In the genomic region with DNA sequence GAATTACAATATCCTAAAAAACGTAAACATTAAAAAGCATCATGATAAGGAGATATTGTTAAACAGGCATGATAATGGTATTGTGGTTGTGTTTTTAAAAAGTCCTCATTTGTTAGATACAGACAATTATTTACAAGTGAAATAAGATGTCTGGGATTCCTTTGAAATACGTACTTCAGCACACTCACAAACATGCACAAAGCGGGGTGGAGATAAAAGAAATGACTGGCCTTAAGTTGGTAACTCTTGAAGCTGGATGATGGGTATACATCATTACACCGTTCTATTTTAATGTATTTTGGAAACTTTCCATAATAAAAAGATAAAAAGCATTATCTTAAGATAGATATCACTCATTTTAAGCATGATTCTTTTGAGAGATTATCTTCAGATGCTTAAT, we compare ENCODE assay signal across 9 cellular contexts. TPM values are rescaled to one million over a fixed set of nuclear protein-coding genes. Genes with fewer than 3 reads are reported as not detected.
A peak's percentile ranks its signal among the peaks of the same experiment; 100 is the strongest.
DNase-seq lines count a peak whose midpoint lies in the region; ATAC-seq, FAIRE-seq and TF ChIP-seq lines count a peak whose summit lies in the region.
"Had no signal": no experiment of that assay in that cellular context is flagged by ENCODE, and none has a peak within 500 bp of the region (broad histone marks: within the 10 kb centered on the region; RNA-seq: fewer than 3 reads in every experiment).

No MANE protein-coding gene starts in this region.

- no peaks in the 10 kb centered on the region for H3K9me3 Mint-ChIP-seq in activated naive CD4-positive, alpha-beta T cell treated with anti-CD3 and anti-CD28 coated beads, Interleukin-2, amount 50 U/mL, for 72 hours

- H3K36me3 ChIP-seq in cardiac muscle cell: peaks cover 22% of the 10 kb centered on the region
- peaks cover 7 to 9% of the 10 kb centered on the region in 2 donors for H3K36me3 ChIP-seq in kidney (ENCODE audit: control insufficient read depth in 1 of 2, insufficient read depth in 2 of 2, low read length in 2 of 2)
- no peaks in the 10 kb centered on the region for H3K36me3 ChIP-seq in uterus

- intact Hi-C loops in Right ventricle myocardium inferior (cut with DNase I): no loop called here
- intact Hi-C loops in kidney (cut with DNase I): no loop called here
- intact Hi-C loops in uterus (cut with DNase I; ENCODE audit: low total_unique reads): no loop called here
- intact Hi-C loops in posterior cingulate gyrus (cut with DNase I): no loop called here

- peak overlapping the region; percentile 67 for H3K4me3 ChIP-seq in cardiac muscle cell
- H3K4me3 ChIP-seq in kidney (ENCODE audit: low read length in 2 of 2): peak overlapping the region; percentile 89 to 97
- peak overlapping the region; percentile 55 to 74 for H3K4me3 ChIP-seq in uterus

- DNase-seq in cardiac muscle cell (ENCODE audit: low read depth in 1 of 2, low spot score in 1 of 2) (peak in 1 of 2 donors; percentile 21), Right ventricle myocardium inferior (ENCODE audit: missing footprints) (no peak), kidney (no peak), uterus (no peak), posterior cingulate gyrus (no peak)
- DNase-seq in activated naive CD4-positive, alpha-beta T cell treated with anti-CD3 and anti-CD28 coated beads, Interleukin-2, amount 50 U/mL, for 72 hours (ENCODE audit: low spot score in 2 of 2): no peak
- DNase-seq in effector CD8-positive, alpha-beta T cell (lab: John Stamatoyannopoulos, UW): no peak
- DNase-seq: thyroid gland had no signal

- peaks cover 2 to 10% of the 10 kb centered on the region in 2 donors for H3K36me3 Mint-ChIP-seq in activated naive CD4-positive, alpha-beta T cell treated with anti-CD3 and anti-CD28 coated beads, Interleukin-2, amount 50 U/mL, for 72 hours

- peak overlapping the region; percentile 55 to 95 for H3K27ac Mint-ChIP-seq in activated naive CD4-positive, alpha-beta T cell treated with anti-CD3 and anti-CD28 coated beads, Interleukin-2, amount 50 U/mL, for 72 hours

- H3K27me3 ChIP-seq in cardiac muscle cell (no peaks in the 10 kb centered on the region), uterus (no peaks in the 10 kb centered on the region)
- H3K27me3 ChIP-seq: thyroid gland had no signal

- H3K27ac ChIP-seq in cardiac muscle cell (no peak overlapping the region), kidney (ENCODE audit: low read depth in 2 of 2, low read length in 2 of 2) (no peak overlapping the region), uterus (peak overlapping the region in 1 of 2 donors; percentile 82)

- no peaks in the 10 kb centered on the region for H3K9me3 ChIP-seq in cardiac muscle cell (ENCODE audit: low read depth)
- no peaks in the 10 kb centered on the region for H3K9me3 ChIP-seq in kidney (ENCODE audit: control insufficient read depth in 1 of 2, low read length in 2 of 2)
- H3K9me3 ChIP-seq in uterus: no peaks in the 10 kb centered on the region
- H3K9me3 ChIP-seq: thyroid gland had no signal

- H3K4me1 ChIP-seq in cardiac muscle cell (ENCODE audit: low read depth) (peaks cover 10% of the 10 kb centered on the region), kidney (ENCODE audit: control insufficient read depth in 1 of 2, insufficient read depth in 1 of 2, low read depth in 1 of 2, low read length in 2 of 2) (peaks cover 2 to 9% of the 10 kb centered on the region in 2 donors), uterus (no peaks in the 10 kb centered on the region)

- H3K9ac ChIP-seq in kidney (ENCODE audit: low read length in 2 of 2): peak overlapping the region; percentile 10 to 97

- no peak for ATAC-seq in Right ventricle myocardium inferior
- ATAC-seq in activated naive CD4-positive, alpha-beta T cell treated with anti-CD3 and anti-CD28 coated beads, Interleukin-2, amount 50 U/mL, for 72 hours: no peak
- no peak for ATAC-seq in GM18907 (IDR thresholded peaks at IDR 0.05; ENCODE audit: unreplicated experiment)

- no peak for TF ChIP-seq POLR2A in uterus (IDR thresholded peaks at IDR 0.05)

- no peak for FAIRE-seq in kidney (lab: Jason Lieb, UNC)

- TF ChIP-seq CTCF in cardiac muscle cell (IDR thresholded peaks at IDR 0.05; ENCODE audit: low read depth, low read length) (no peak), kidney (IDR thresholded peaks at IDR 0.05; ENCODE audit: borderline replicate concordance, extremely low read depth, insufficient read depth) (no peak), uterus (IDR thresholded peaks at IDR 0.05) (no peak)

RNA-seq across cellular contexts. Expression of a gene that starts 1.0 kb away (rescaled TPM):
- 6.3 and 8.8 TPM in 2 replicates for total RNA-seq in cardiac muscle cell
- 10.5 and 11.2 TPM in 2 replicates for polyA plus RNA-seq in cardiac muscle cell
- 4.2 TPM for total RNA-seq in Right ventricle myocardium inferior
- total RNA-seq in activated naive CD4-positive, alpha-beta T cell treated with anti-CD3 and anti-CD28 coated beads, Interleukin-2, amount 50 U/mL, for 72 hours: 1 to 10 TPM in 1 of 2 donors, under 1 TPM in 1; 0.82 to 1.1 TPM
- total RNA-seq in kidney: 4.8 TPM
- polyA plus RNA-seq in kidney (ENCODE audit: insufficient read depth, low read depth, low replicate concordance): 5.3 TPM
- total RNA-seq in uterus: 10 to 100 TPM in 3 of 4 donors, 1 to 10 TPM in 1; 6.1 to 34.1 (median 18.4) TPM

RNA-seq across cellular contexts. Expression of a gene that starts 20.1 kb away (rescaled TPM):
- 30.1 and 34.0 TPM in 2 replicates for total RNA-seq in cardiac muscle cell
- polyA plus RNA-seq in cardiac muscle cell: 44.7 and 49.7 TPM in 2 replicates
- 46.9 TPM for total RNA-seq in Right ventricle myocardium inferior
- total RNA-seq in activated naive CD4-positive, alpha-beta T cell treated with anti-CD3 and anti-CD28 coated beads, Interleukin-2, amount 50 U/mL, for 72 hours: 10 to 100 TPM; 36.5 to 53.5 TPM
- total RNA-seq in kidney: 56.9 TPM
- polyA plus RNA-seq in kidney (ENCODE audit: insufficient read depth, low read depth, low replicate concordance): 41.7 TPM
- 10 to 100 TPM; 26.6 to 90.0 (median 52.4) TPM for total RNA-seq in uterus

RNA-seq across cellular contexts. Expression of a gene that starts 22.8 kb away (rescaled TPM):
- 34.1 and 246 TPM in 2 replicates for total RNA-seq in cardiac muscle cell
- polyA plus RNA-seq in cardiac muscle cell: 69.8 and 618 TPM in 2 replicates
- 1.4 TPM for total RNA-seq in Right ventricle myocardium inferior
- total RNA-seq in activated naive CD4-positive, alpha-beta T cell treated with anti-CD3 and anti-CD28 coated beads, Interleukin-2, amount 50 U/mL, for 72 hours: 100 to 1,000 TPM; 165 to 373 TPM
- 2.5 TPM for total RNA-seq in kidney
- polyA plus RNA-seq in kidney (ENCODE audit: insufficient read depth, low read depth, low replicate concordance): 4.4 TPM
- 10 to 100 TPM in 2 of 4 donors, 1 to 10 TPM in 1, not detected in 1; 2.4 to 40.0 (median 10.6) TPM for total RNA-seq in uterus

RNA-seq across cellular contexts. Expression of a gene that starts 28.4 kb away (rescaled TPM):
- total RNA-seq in cardiac muscle cell: not detected in 2 replicates
- polyA plus RNA-seq in cardiac muscle cell: 0.24 TPM in 1 of 2 replicates, not detected in the other
- total RNA-seq in Right ventricle myocardium inferior: 1.5 TPM
- not detected for total RNA-seq in activated naive CD4-positive, alpha-beta T cell treated with anti-CD3 and anti-CD28 coated beads, Interleukin-2, amount 50 U/mL, for 72 hours
- 2.8 TPM for total RNA-seq in kidney
- 1.4 TPM for polyA plus RNA-seq in kidney (ENCODE audit: insufficient read depth, low read depth, low replicate concordance)
- 10 to 100 TPM in 1 of 4 donors, 1 to 10 TPM in 2, under 1 TPM in 1; 0.59 to 16.5 (median 3.0) TPM for total RNA-seq in uterus
